8 cellular contexts compared by ENCODE assay signal in genomic region chr1:112718691-112719418, GRCh38.
DNase-seq lines count a peak whose midpoint lies in the region; ATAC-seq lines count a peak whose summit lies in the region.

No MANE protein-coding gene starts in this region.

- DNase-seq in SKM-1 treated with dmso at 0.1 percent for 144 hours (lab: John Stamatoyannopoulos, UW; ENCODE audit: unreplicated experiment) = peak; percentile 24
- no peak for DNase-seq in SKM-1 (lab: John Stamatoyannopoulos, UW; ENCODE audit: unreplicated experiment)
- DNase-seq in NCI-H2196 treated with DMSO at 0.1 percent for 48 hours (lab: John Stamatoyannopoulos, UW; ENCODE audit: unreplicated experiment) = peak; percentile 38
- peak; percentile 82 for DNase-seq in activated CD4-positive, CD25-positive, alpha-beta regulatory T cell treated with anti-CD3 and anti-CD28 coated beads, Interleukin-2, amount 50 U/mL, for 72 hours
- DNase-seq in caudate nucleus (lab: John Stamatoyannopoulos, UW) = peak in 55 of 61 donors; percentile 13 to 88 (median 58)
- peak; percentile 92 for DNase-seq in left kidney (ENCODE audit: low read depth, low spot score)
- DNase-seq in stimulated activated CD4-positive, alpha-beta T cell treated with anti-CD3 and anti-CD28 coated beads, Interleukin-2, amount 100 ng/mL, for 24 hours = peak; percentile 80 to 88

- H3K27ac ChIP-seq in caudate nucleus (ENCODE audit: low read depth, low read length) = no peak overlapping the region

- ATAC-seq in HG02588 (IDR thresholded peaks at IDR 0.05; ENCODE audit: unreplicated experiment) = no peak
